In genomic region chr6:124960757-124961467, GRCh38 we compare ENCODE assay signal across 1 cellular context.
TF ChIP-seq lines count a peak whose summit lies in the region.

No MANE protein-coding gene starts in this region.

TF ChIP-seq in K562, 482 proteins besides CTCF, POLR2A, EP300 and RAD21 (continued from another document and continues in another):
- TF ChIP-seq, protein P1, sequence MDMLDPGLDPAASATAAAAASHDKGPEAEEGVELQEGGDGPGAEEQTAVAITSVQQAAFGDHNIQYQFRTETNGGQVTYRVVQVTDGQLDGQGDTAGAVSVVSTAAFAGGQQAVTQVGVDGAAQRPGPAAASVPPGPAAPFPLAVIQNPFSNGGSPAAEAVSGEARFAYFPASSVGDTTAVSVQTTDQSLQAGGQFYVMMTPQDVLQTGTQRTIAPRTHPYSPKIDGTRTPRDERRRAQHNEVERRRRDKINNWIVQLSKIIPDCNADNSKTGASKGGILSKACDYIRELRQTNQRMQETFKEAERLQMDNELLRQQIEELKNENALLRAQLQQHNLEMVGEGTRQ (CRISPR knock-in tag; IDR thresholded peaks at IDR 0.05) = no peak
- TF ChIP-seq MAFF (IDR thresholded peaks at IDR 0.05; ENCODE audit: low read length) (peak; percentile 36; the same call in 1 of the 2 replicates), HNRNPK (IDR thresholded peaks at IDR 0.05; ENCODE audit: low read depth, low read length, poor library complexity, severe bottlenecking) (no peak), HIVEP1 (CRISPR knock-in tag; IDR thresholded peaks at IDR 0.05) (no peak), C11orf30 (IDR thresholded peaks at IDR 0.05; ENCODE audit: low read depth) (peak; percentile 62; the same call in 1 of the 2 replicates), U2AF1 (optimal IDR thresholded peaks at IDR 0.05; ENCODE audit: low read depth, low read length) (no peak), CHD1 (IDR thresholded peaks at IDR 0.05; ENCODE audit: low read length) (no peak), STAT5B (CRISPR knock-in tag; IDR thresholded peaks at IDR 0.05) (no peak), USF1 (CRISPR knock-in tag; IDR thresholded peaks at IDR 0.05) (no peak), ELF1 (tag; IDR thresholded peaks at IDR 0.05) (no peak; the same call in 1 of the 2 replicates), TARDBP (IDR thresholded peaks at IDR 0.05) (no peak), PHB2 (IDR thresholded peaks at IDR 0.05; ENCODE audit: low read depth) (no peak), MCM3 (IDR thresholded peaks at IDR 0.05) (no peak), ZNF212 (CRISPR knock-in tag; IDR thresholded peaks at IDR 0.05) (no peak), ETV1 (tag; conservative IDR thresholded peaks at IDR 0.05; ENCODE audit: low read depth) (no peak), GATAD2B (IDR thresholded peaks at IDR 0.05; ENCODE audit: borderline replicate concordance) (no peak), TBP (optimal IDR thresholded peaks at IDR 0.05; ENCODE audit: low read depth, low read length) (peak; percentile 23), ZEB2 (IDR thresholded peaks at IDR 0.05) (peak; percentile 16; the same call in 1 of the 2 replicates), MTA3 (IDR thresholded peaks at IDR 0.05; ENCODE audit: borderline replicate concordance) (no peak), MNT (conservative IDR thresholded peaks at IDR 0.05) (no peak), KHSRP (IDR thresholded peaks at IDR 0.05) (no peak), RFX1 (IDR thresholded peaks at IDR 0.05) (no peak), MTA2 (IDR thresholded peaks at IDR 0.05; ENCODE audit: low read depth) (no peak), PCBP2 (IDR thresholded peaks at IDR 0.05; ENCODE audit: low read depth, low read length, poor library complexity, severe bottlenecking) (no peak), E2F1 (CRISPR knock-in tag; IDR thresholded peaks at IDR 0.05) (0 out of 2 replicates have a peak, but pooled peaks have one; percentile 34), ZNF75A (CRISPR knock-in tag; IDR thresholded peaks at IDR 0.05) (no peak), TRIM24 (IDR thresholded peaks at IDR 0.05) (no peak), CBFA2T3 (IDR thresholded peaks at IDR 0.05) (0 out of 2 replicates have a peak, but pooled peaks have one; percentile 21), ZNF347 (CRISPR knock-in tag; IDR thresholded peaks at IDR 0.05; ENCODE audit: low read depth) (no peak), ZNF644 (tag; IDR thresholded peaks at IDR 0.05; ENCODE audit: low read depth) (no peak), MCM2 (IDR thresholded peaks at IDR 0.05; ENCODE audit: low read depth) (no peak), PHB (CRISPR knock-in tag; IDR thresholded peaks at IDR 0.05) (no peak), CAMTA2 (CRISPR knock-in tag; conservative IDR thresholded peaks at IDR 0.05) (no peak), FOXM1 (IDR thresholded peaks at IDR 0.05; ENCODE audit: low read depth) (no peak), FOXM1 (CRISPR knock-in tag; IDR thresholded peaks at IDR 0.05; ENCODE audit: low read depth) (no peak), HBP1 (CRISPR knock-in tag; IDR thresholded peaks at IDR 0.05) (no peak), MAX (CRISPR knock-in tag; IDR thresholded peaks at IDR 0.05) (no peak), TFAM (CRISPR knock-in tag; conservative IDR thresholded peaks at IDR 0.05) (no peak)
- TF ChIP-seq, protein P2, sequence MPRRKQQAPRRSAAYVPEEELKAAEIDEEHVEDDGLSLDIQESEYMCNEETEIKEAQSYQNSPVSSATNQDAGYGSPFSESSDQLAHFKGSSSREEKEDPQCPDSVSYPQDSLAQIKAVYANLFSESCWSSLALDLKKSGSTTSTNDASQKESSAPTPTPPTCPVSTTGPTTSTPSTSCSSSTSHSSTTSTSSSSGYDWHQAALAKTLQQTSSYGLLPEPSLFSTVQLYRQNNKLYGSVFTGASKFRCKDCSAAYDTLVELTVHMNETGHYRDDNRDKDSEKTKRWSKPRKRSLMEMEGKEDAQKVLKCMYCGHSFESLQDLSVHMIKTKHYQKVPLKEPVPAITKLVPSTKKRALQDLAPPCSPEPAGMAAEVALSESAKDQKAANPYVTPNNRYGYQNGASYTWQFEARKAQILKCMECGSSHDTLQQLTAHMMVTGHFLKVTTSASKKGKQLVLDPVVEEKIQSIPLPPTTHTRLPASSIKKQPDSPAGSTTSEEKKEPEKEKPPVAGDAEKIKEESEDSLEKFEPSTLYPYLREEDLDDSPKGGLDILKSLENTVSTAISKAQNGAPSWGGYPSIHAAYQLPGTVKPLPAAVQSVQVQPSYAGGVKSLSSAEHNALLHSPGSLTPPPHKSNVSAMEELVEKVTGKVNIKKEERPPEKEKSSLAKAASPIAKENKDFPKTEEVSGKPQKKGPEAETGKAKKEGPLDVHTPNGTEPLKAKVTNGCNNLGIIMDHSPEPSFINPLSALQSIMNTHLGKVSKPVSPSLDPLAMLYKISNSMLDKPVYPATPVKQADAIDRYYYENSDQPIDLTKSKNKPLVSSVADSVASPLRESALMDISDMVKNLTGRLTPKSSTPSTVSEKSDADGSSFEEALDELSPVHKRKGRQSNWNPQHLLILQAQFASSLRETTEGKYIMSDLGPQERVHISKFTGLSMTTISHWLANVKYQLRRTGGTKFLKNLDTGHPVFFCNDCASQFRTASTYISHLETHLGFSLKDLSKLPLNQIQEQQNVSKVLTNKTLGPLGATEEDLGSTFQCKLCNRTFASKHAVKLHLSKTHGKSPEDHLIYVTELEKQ (CRISPR knock-in tag; IDR thresholded peaks at IDR 0.05) = no peak
- TF ChIP-seq, protein P3, sequence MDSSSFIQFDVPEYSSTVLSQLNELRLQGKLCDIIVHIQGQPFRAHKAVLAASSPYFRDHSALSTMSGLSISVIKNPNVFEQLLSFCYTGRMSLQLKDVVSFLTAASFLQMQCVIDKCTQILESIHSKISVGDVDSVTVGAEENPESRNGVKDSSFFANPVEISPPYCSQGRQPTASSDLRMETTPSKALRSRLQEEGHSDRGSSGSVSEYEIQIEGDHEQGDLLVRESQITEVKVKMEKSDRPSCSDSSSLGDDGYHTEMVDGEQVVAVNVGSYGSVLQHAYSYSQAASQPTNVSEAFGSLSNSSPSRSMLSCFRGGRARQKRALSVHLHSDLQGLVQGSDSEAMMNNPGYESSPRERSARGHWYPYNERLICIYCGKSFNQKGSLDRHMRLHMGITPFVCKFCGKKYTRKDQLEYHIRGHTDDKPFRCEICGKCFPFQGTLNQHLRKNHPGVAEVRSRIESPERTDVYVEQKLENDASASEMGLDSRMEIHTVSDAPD (CRISPR knock-in tag; IDR thresholded peaks at IDR 0.05) = no peak
- TF ChIP-seq, protein P4, sequence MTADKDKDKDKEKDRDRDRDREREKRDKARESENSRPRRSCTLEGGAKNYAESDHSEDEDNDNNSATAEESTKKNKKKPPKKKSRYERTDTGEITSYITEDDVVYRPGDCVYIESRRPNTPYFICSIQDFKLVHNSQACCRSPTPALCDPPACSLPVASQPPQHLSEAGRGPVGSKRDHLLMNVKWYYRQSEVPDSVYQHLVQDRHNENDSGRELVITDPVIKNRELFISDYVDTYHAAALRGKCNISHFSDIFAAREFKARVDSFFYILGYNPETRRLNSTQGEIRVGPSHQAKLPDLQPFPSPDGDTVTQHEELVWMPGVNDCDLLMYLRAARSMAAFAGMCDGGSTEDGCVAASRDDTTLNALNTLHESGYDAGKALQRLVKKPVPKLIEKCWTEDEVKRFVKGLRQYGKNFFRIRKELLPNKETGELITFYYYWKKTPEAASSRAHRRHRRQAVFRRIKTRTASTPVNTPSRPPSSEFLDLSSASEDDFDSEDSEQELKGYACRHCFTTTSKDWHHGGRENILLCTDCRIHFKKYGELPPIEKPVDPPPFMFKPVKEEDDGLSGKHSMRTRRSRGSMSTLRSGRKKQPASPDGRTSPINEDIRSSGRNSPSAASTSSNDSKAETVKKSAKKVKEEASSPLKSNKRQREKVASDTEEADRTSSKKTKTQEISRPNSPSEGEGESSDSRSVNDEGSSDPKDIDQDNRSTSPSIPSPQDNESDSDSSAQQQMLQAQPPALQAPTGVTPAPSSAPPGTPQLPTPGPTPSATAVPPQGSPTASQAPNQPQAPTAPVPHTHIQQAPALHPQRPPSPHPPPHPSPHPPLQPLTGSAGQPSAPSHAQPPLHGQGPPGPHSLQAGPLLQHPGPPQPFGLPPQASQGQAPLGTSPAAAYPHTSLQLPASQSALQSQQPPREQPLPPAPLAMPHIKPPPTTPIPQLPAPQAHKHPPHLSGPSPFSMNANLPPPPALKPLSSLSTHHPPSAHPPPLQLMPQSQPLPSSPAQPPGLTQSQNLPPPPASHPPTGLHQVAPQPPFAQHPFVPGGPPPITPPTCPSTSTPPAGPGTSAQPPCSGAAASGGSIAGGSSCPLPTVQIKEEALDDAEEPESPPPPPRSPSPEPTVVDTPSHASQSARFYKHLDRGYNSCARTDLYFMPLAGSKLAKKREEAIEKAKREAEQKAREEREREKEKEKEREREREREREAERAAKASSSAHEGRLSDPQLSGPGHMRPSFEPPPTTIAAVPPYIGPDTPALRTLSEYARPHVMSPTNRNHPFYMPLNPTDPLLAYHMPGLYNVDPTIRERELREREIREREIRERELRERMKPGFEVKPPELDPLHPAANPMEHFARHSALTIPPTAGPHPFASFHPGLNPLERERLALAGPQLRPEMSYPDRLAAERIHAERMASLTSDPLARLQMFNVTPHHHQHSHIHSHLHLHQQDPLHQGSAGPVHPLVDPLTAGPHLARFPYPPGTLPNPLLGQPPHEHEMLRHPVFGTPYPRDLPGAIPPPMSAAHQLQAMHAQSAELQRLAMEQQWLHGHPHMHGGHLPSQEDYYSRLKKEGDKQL (CRISPR knock-in tag; IDR thresholded peaks at IDR 0.05; ENCODE audit: borderline replicate concordance) = no peak
- TF ChIP-seq, protein P5, sequence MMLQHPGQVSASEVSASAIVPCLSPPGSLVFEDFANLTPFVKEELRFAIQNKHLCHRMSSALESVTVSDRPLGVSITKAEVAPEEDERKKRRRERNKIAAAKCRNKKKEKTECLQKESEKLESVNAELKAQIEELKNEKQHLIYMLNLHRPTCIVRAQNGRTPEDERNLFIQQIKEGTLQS (IDR thresholded peaks at IDR 0.05) = no peak
- TF ChIP-seq, protein P5 (CRISPR knock-in tag; conservative IDR thresholded peaks at IDR 0.05) = 0 out of 2 replicates have a peak, but pooled peaks have one; percentile 37
- TF ChIP-seq, protein P6, sequence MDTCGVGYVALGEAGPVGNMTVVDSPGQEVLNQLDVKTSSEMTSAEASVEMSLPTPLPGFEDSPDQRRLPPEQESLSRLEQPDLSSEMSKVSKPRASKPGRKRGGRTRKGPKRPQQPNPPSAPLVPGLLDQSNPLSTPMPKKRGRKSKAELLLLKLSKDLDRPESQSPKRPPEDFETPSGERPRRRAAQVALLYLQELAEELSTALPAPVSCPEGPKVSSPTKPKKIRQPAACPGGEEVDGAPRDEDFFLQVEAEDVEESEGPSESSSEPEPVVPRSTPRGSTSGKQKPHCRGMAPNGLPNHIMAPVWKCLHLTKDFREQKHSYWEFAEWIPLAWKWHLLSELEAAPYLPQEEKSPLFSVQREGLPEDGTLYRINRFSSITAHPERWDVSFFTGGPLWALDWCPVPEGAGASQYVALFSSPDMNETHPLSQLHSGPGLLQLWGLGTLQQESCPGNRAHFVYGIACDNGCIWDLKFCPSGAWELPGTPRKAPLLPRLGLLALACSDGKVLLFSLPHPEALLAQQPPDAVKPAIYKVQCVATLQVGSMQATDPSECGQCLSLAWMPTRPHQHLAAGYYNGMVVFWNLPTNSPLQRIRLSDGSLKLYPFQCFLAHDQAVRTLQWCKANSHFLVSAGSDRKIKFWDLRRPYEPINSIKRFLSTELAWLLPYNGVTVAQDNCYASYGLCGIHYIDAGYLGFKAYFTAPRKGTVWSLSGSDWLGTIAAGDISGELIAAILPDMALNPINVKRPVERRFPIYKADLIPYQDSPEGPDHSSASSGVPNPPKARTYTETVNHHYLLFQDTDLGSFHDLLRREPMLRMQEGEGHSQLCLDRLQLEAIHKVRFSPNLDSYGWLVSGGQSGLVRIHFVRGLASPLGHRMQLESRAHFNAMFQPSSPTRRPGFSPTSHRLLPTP (IDR thresholded peaks at IDR 0.05; ENCODE audit: borderline replicate concordance, extremely low read depth, insufficient read length) = no peak
